28 cellular contexts compared by ENCODE assay signal in genomic region chr19:17908244-17908643, GRCh38. TPM values are rescaled to one million over a fixed set of nuclear protein-coding genes. Genes with fewer than 3 reads are reported as not detected.
DNase-seq lines count a peak whose midpoint lies in the region; ATAC-seq and TF ChIP-seq lines count a peak whose summit lies in the region.
"Had no signal": no experiment of that assay in that cellular context is flagged by ENCODE, and none has a peak within 500 bp of the region (broad histone marks: within the 10 kb centered on the region; RNA-seq: fewer than 3 reads in every experiment).

No MANE protein-coding gene starts in this region.

- no peak overlapping the region for H2BK5ac ChIP-seq in trophoblast cell (ENCODE audit: low read depth, low read length, poor library complexity)

- H3K9me2 ChIP-seq in HCT116 (ENCODE audit: insufficient read depth) = no peaks in the 10 kb centered on the region

- CTCF ChIA-PET in HCT116 (lab: Charles Lee) = no interaction called here
- CTCF ChIA-PET in WTC11 (lab: Charles Lee) = interaction anchor here (1.0 to 1.7 kb wide), 4 partner anchors 24 to 90 kb away, joined by 3 to 23 read pairs (median 4); partner anchors contain the start of genes CCDC124, RPL18A and SLC5A5

- POLR2A ChIA-PET in activated naive CD8-positive, alpha-beta T cell treated with anti-CD3 and anti-CD28 coated beads, Interleukin-2, amount 10 ng/mL, durations not matched to agents 7 days and 5 days (lab: Charles Lee) = no interaction called here
- POLR2A ChIA-PET in HCT116 (lab: Charles Lee) (no interaction called here), WTC11 (lab: Charles Lee) (interaction anchor here (0.6 kb wide), 1 partner anchor 12 kb away, joined by 3 read pairs; no protein-coding TSS in a partner anchor)

- H3K27ac ChIP-seq in HCT116 (ENCODE audit: low read depth, low read length) (no peak overlapping the region), trophoblast cell (ENCODE audit: low read depth, low read length) (no peak overlapping the region)
- H3K27ac ChIP-seq in effector memory CD4-positive, alpha-beta T cell (ENCODE audit: insufficient read depth, low read length, poor library complexity, severe bottlenecking) = no peak overlapping the region
- H3K27ac ChIP-seq: 22Rv1; A549; BLaER1 treated with 17β-estradiol and CSF1 and Interleukin-3, amounts not matched to agents 10 nM and 100 nM; C4-2B had no signal

- H3K18ac ChIP-seq in trophoblast cell (ENCODE audit: low read length) = no peak overlapping the region

- H3K36me3 ChIP-seq in HCT116 (ENCODE audit: control insufficient read depth in 1 of 2, insufficient read depth in 2 of 2, low read length in 2 of 2) (no peaks in the 10 kb centered on the region), trophoblast cell (ENCODE audit: control insufficient read depth in 1 of 2, insufficient read depth in 2 of 2, low read length in 2 of 2) (no peaks in the 10 kb centered on the region)
- H3K36me3 ChIP-seq in effector memory CD4-positive, alpha-beta T cell (ENCODE audit: control insufficient read depth, insufficient read depth, low read length) = no peaks in the 10 kb centered on the region
- H3K36me3 ChIP-seq: BLaER1 treated with 17β-estradiol and CSF1 and Interleukin-3, amounts not matched to agents 10 nM and 100 nM had no signal

- H3K4ac ChIP-seq in trophoblast cell (ENCODE audit: low read depth, low read length) = no peak overlapping the region

- H2AFZ ChIP-seq in HCT116 (ENCODE audit: low read depth, low read length, poor library complexity, severe bottlenecking) (no peak overlapping the region), trophoblast cell (ENCODE audit: insufficient read depth, low read length, poor library complexity) (no peak overlapping the region)

- H4K12ac ChIP-seq in trophoblast cell (ENCODE audit: low read depth, low read length) = no peak overlapping the region

- no peak for TF ChIP-seq POLR2A in HCT116 (IDR thresholded peaks at IDR 0.05; ENCODE audit: borderline replicate concordance, extremely low read depth, insufficient read depth, insufficient read length)

- no peak overlapping the region for H4K8ac ChIP-seq in trophoblast cell (ENCODE audit: low read depth, low read length)

- no peak overlapping the region for H2AK5ac ChIP-seq in trophoblast cell (ENCODE audit: low read length)

- H3K27ac Mint-ChIP-seq in activated naive CD8-positive, alpha-beta T cell treated with anti-CD3 and anti-CD28 coated beads, Interleukin-2, amount 10 ng/mL, durations not matched to agents 7 days and 5 days = peak overlapping the region; percentile 45
- no peak overlapping the region for H3K27ac Mint-ChIP-seq in activated naive CD8-positive, alpha-beta T cell treated with anti-CD3 and anti-CD28 coated beads for 36 hours
- H3K27ac Mint-ChIP-seq in WTC11 = no peak overlapping the region
- H3K27ac Mint-ChIP-seq: B cell; CD4-positive, alpha-beta memory T cell; CD4-positive, CD25-positive, alpha-beta regulatory T cell; CD8-positive, alpha-beta memory T cell had no signal

- H3K9me3 Mint-ChIP-seq in activated naive CD8-positive, alpha-beta T cell treated with anti-CD3 and anti-CD28 coated beads, Interleukin-2, amount 10 ng/mL, durations not matched to agents 7 days and 5 days = no peaks in the 10 kb centered on the region
- H3K9me3 Mint-ChIP-seq in activated naive CD8-positive, alpha-beta T cell treated with anti-CD3 and anti-CD28 coated beads for 36 hours = peaks cover 5% of the 10 kb centered on the region
- H3K9me3 Mint-ChIP-seq in WTC11 = peaks cover 16% of the 10 kb centered on the region

- H3K27me3 ChIP-seq in HCT116 (ENCODE audit: insufficient read depth, low read length) (no peaks in the 10 kb centered on the region), trophoblast cell (ENCODE audit: insufficient read depth, low read length) (no peaks in the 10 kb centered on the region)
- no peaks in the 10 kb centered on the region for H3K27me3 ChIP-seq in effector memory CD4-positive, alpha-beta T cell (replicated peaks; ENCODE audit: control insufficient read depth, insufficient read depth, low read length, poor library complexity, severe bottlenecking)
- H3K27me3 ChIP-seq: BLaER1 treated with 17β-estradiol and CSF1 and Interleukin-3, amounts not matched to agents 10 nM and 100 nM had no signal

- peaks cover 2% of the 10 kb centered on the region for H3K27me3 Mint-ChIP-seq in activated naive CD8-positive, alpha-beta T cell treated with anti-CD3 and anti-CD28 coated beads, Interleukin-2, amount 10 ng/mL, durations not matched to agents 7 days and 5 days
- peaks cover 8% of the 10 kb centered on the region for H3K27me3 Mint-ChIP-seq in activated naive CD8-positive, alpha-beta T cell treated with anti-CD3 and anti-CD28 coated beads for 36 hours
- peaks cover 5% of the 10 kb centered on the region for H3K27me3 Mint-ChIP-seq in WTC11 (ENCODE audit: low read depth)

- H3K4me2 ChIP-seq in HCT116 (ENCODE audit: low read length) (no peak overlapping the region), trophoblast cell (ENCODE audit: low read length) (no peak overlapping the region)
- H3K4me2 ChIP-seq: A549; BLaER1 treated with 17β-estradiol and CSF1 and Interleukin-3, amounts not matched to agents 10 nM and 100 nM had no signal

- BruUV-seq in HCT116 (replicated peaks; lab: Mats Ljungman, UMichigan) = no TSS peak

- H3K4me3 Mint-ChIP-seq in activated naive CD8-positive, alpha-beta T cell treated with anti-CD3 and anti-CD28 coated beads, Interleukin-2, amount 10 ng/mL, durations not matched to agents 7 days and 5 days = no peak overlapping the region
- H3K4me3 Mint-ChIP-seq in activated naive CD8-positive, alpha-beta T cell treated with anti-CD3 and anti-CD28 coated beads for 36 hours = no peak overlapping the region
- no peak overlapping the region for H3K4me3 Mint-ChIP-seq in WTC11
- H3K4me3 Mint-ChIP-seq: B cell; CD4-positive, alpha-beta memory T cell; CD8-positive, alpha-beta memory T cell had no signal

- H3K79me2 ChIP-seq in HCT116 (ENCODE audit: insufficient read depth, low read length) (no peaks in the 10 kb centered on the region), trophoblast cell (ENCODE audit: control insufficient read depth, insufficient read depth, low read length, poor library complexity) (no peaks in the 10 kb centered on the region)

- RAD21 ChIA-PET in HCT116 (lab: Charles Lee; ENCODE audit: low non-redundant PET in 1 of 2, low total read pairs in 2 of 2, uncharacterized antibody in 2 of 2, unreplicated experiment in 2 of 2) = no interaction called here

- H3K4me1 ChIP-seq in HCT116 (ENCODE audit: control insufficient read depth in 1 of 2, insufficient read depth in 2 of 2, low read length in 2 of 2) = peaks cover 7 to 12% of the 10 kb centered on the region in 2 experiments; a peak in 3 of 4 replicates
- no peaks in the 10 kb centered on the region for H3K4me1 ChIP-seq in trophoblast cell (ENCODE audit: control insufficient read depth in 1 of 2, insufficient read depth in 2 of 2, low read length in 2 of 2)
- no peaks in the 10 kb centered on the region for H3K4me1 ChIP-seq in effector memory CD4-positive, alpha-beta T cell (ENCODE audit: control insufficient read depth, insufficient read depth, low read length, poor library complexity, severe bottlenecking)
- H3K4me1 ChIP-seq: A549 had no signal

- H3K9me3 ChIP-seq in HCT116 (ENCODE audit: control insufficient read depth in 1 of 2, insufficient read depth in 1 of 2, low read depth in 1 of 2, low read length in 2 of 2) = no peaks in the 10 kb centered on the region
- peaks cover 8% of the 10 kb centered on the region for H3K9me3 ChIP-seq in trophoblast cell (ENCODE audit: insufficient read depth, low read depth, low read length)
- no peaks in the 10 kb centered on the region for H3K9me3 ChIP-seq in effector memory CD4-positive, alpha-beta T cell (ENCODE audit: control insufficient read depth, low read length)

- no peak for ATAC-seq in activated naive CD8-positive, alpha-beta T cell treated with anti-CD3 and anti-CD28 coated beads, Interleukin-2, amount 10 ng/mL, durations not matched to agents 7 days and 5 days (ENCODE audit: low read depth)
- ATAC-seq in HCT116 = no peak
- ATAC-seq in WTC11 = no peak
- ATAC-seq: A549, GM12878 had no signal

- no peaks in the 10 kb centered on the region for H3K36me3 Mint-ChIP-seq in activated naive CD8-positive, alpha-beta T cell treated with anti-CD3 and anti-CD28 coated beads, Interleukin-2, amount 10 ng/mL, durations not matched to agents 7 days and 5 days
- H3K36me3 Mint-ChIP-seq in activated naive CD8-positive, alpha-beta T cell treated with anti-CD3 and anti-CD28 coated beads for 36 hours = peaks cover 3% of the 10 kb centered on the region
- peaks cover 14% of the 10 kb centered on the region for H3K36me3 Mint-ChIP-seq in WTC11
- H3K36me3 Mint-ChIP-seq: CD4-positive, alpha-beta memory T cell; CD4-positive, CD25-positive, alpha-beta regulatory T cell had no signal

- no peak overlapping the region for H2BK12ac ChIP-seq in trophoblast cell (ENCODE audit: low read length)

- no peak overlapping the region for H3K23ac ChIP-seq in trophoblast cell (ENCODE audit: low read length)

- H3K9ac ChIP-seq in HCT116 (ENCODE audit: low read length) = no peak overlapping the region
- no peak overlapping the region for H3K9ac ChIP-seq in trophoblast cell (ENCODE audit: low read length)
- H3K9ac ChIP-seq: BLaER1 treated with 17β-estradiol and CSF1 and Interleukin-3, amounts not matched to agents 10 nM and 100 nM had no signal

- TF ChIP-seq CTCF in HCT116 (IDR thresholded peaks at IDR 0.05 in 2 of 3, conservative IDR thresholded peaks at IDR 0.05 in 1 of 3; ENCODE audit: borderline replicate concordance in 1 of 3, insufficient read depth in 1 of 3, low read depth in 2 of 3, low read length in 2 of 3) = no peak
- no peak for TF ChIP-seq CTCF in WTC11 (IDR thresholded peaks at IDR 0.05)

- no peaks in the 10 kb centered on the region for H4K20me1 ChIP-seq in HCT116 (ENCODE audit: insufficient read depth)
- H4K20me1 ChIP-seq: BLaER1 treated with 17β-estradiol and CSF1 and Interleukin-3, amounts not matched to agents 10 nM and 100 nM had no signal

- TF ChIP-seq RAD21 in HCT116 (IDR thresholded peaks at IDR 0.05; ENCODE audit: low read depth) = no peak

- no peaks in the 10 kb centered on the region for H3K4me1 Mint-ChIP-seq in activated naive CD8-positive, alpha-beta T cell treated with anti-CD3 and anti-CD28 coated beads, Interleukin-2, amount 10 ng/mL, durations not matched to agents 7 days and 5 days
- no peaks in the 10 kb centered on the region for H3K4me1 Mint-ChIP-seq in activated naive CD8-positive, alpha-beta T cell treated with anti-CD3 and anti-CD28 coated beads for 36 hours
- peaks cover 8% of the 10 kb centered on the region for H3K4me1 Mint-ChIP-seq in WTC11
- H3K4me1 Mint-ChIP-seq: B cell; CD4-positive, alpha-beta memory T cell; CD4-positive, CD25-positive, alpha-beta regulatory T cell; CD8-positive, alpha-beta memory T cell had no signal

- no peak overlapping the region for H4K91ac ChIP-seq in trophoblast cell (ENCODE audit: low read depth, low read length)

- H3K79me1 ChIP-seq in trophoblast cell (ENCODE audit: low read length) = no peaks in the 10 kb centered on the region

- no peak overlapping the region for H3K4me3 ChIP-seq in HCT116 (replicated peaks in 1 of 2; ENCODE audit: low read depth in 1 of 2, low read length in 2 of 2)
- H3K4me3 ChIP-seq in trophoblast cell (ENCODE audit: low read depth, low read length) = no peak overlapping the region
- no peak overlapping the region for H3K4me3 ChIP-seq in effector memory CD4-positive, alpha-beta T cell (ENCODE audit: insufficient read depth, low read depth, low read length, poor library complexity, severe bottlenecking)
- H3K4me3 ChIP-seq: A549; BLaER1 treated with 17β-estradiol and CSF1 and Interleukin-3, amounts not matched to agents 10 nM and 100 nM; GM12878 had no signal

- WGBS in trophoblast cell (ENCODE audit: extremely low coverage, insufficient coverage, insufficient read length) = no CpG with 5 or more reads among the region's 3 CpGs

- DNase-seq in activated naive CD8-positive, alpha-beta T cell treated with anti-CD3 and anti-CD28 coated beads, Interleukin-2, amount 10 ng/mL, durations not matched to agents 7 days and 5 days = no peak
- DNase-seq in activated naive CD8-positive, alpha-beta T cell treated with anti-CD3 and anti-CD28 coated beads for 36 hours = no peak
- DNase-seq in HCT116 (ENCODE audit: low read depth, low spot score) (no peak), WTC11 (ENCODE audit: low spot score) (no peak), trophoblast cell (peak; percentile 47 to 93), CD1c-positive myeloid dendritic cell (ENCODE audit: extremely low spot score) (no peak)
- no peak for DNase-seq in effector memory CD4-positive, alpha-beta T cell
- DNase-seq: AML-193; CD4-positive, alpha-beta memory T cell; CD4-positive, CD25-positive, alpha-beta regulatory T cell; CD8-positive, alpha-beta memory T cell; COR-L47; DMS 273 treated with DMSO at 0.1 percent for 48 hours; DMS153; DMS53; DMS79; DND-41; EL; GDM1 had no signal

- intact Hi-C loops in HCT116 (cut with micrococcal nuclease) = no loop called here

- H2BK120ac ChIP-seq in trophoblast cell (ENCODE audit: insufficient read depth, low read length, poor library complexity) = no peak overlapping the region

- H3K14ac ChIP-seq in trophoblast cell (ENCODE audit: low read length) = no peak overlapping the region

RNA-seq across cellular contexts. Expression of gene CCDC124, which starts 24.6 kb away (rescaled TPM):
- 10 to 100 TPM; 54.2 to 56.4 TPM for total RNA-seq in activated naive CD8-positive, alpha-beta T cell treated with anti-CD3 and anti-CD28 coated beads, Interleukin-2, amount 10 ng/mL, durations not matched to agents 7 days and 5 days
- total RNA-seq in activated naive CD8-positive, alpha-beta T cell treated with anti-CD3 and anti-CD28 coated beads for 36 hours = 100 to 1,000 TPM; 159 to 160 TPM
- total RNA-seq in HCT116 (2021; ENCODE audit: unreplicated experiment) = 177 TPM
- polyA plus RNA-seq in HCT116 (2012) = 194 and 214 TPM in 2 replicates
- total RNA-seq in WTC11 (2021) = 152 to 159 TPM (median 156 TPM) in 3 replicates
- 82.1 and 84.6 TPM in 2 replicates for polyA plus RNA-seq in trophoblast cell (2013)

RNA-seq across cellular contexts. Expression of gene SLC5A5, which starts 36.5 kb away (rescaled TPM):
- 1 to 10 TPM; 1.8 to 2.2 TPM for total RNA-seq in activated naive CD8-positive, alpha-beta T cell treated with anti-CD3 and anti-CD28 coated beads, Interleukin-2, amount 10 ng/mL, durations not matched to agents 7 days and 5 days
- total RNA-seq in activated naive CD8-positive, alpha-beta T cell treated with anti-CD3 and anti-CD28 coated beads for 36 hours = 1 to 10 TPM; 1.5 to 1.7 TPM
- total RNA-seq in HCT116 (2021; ENCODE audit: unreplicated experiment) = 0.59 TPM
- 0.32 and 0.34 TPM in 2 replicates for polyA plus RNA-seq in HCT116 (2012)
- total RNA-seq in WTC11 (2021) = 2.5 TPM in 3 replicates
- 0.01 TPM in 2 replicates for polyA plus RNA-seq in trophoblast cell (2013)
- total RNA-seq: A172, Daoy had no signal
- polyA plus RNA-seq: BJ had no signal

RNA-seq across cellular contexts. Expression of gene RPL18A, which starts 48.5 kb away (rescaled TPM):
- total RNA-seq in activated naive CD8-positive, alpha-beta T cell treated with anti-CD3 and anti-CD28 coated beads, Interleukin-2, amount 10 ng/mL, durations not matched to agents 7 days and 5 days = 1,000 to 10,000 TPM; 2,260 to 2,272 TPM
- total RNA-seq in activated naive CD8-positive, alpha-beta T cell treated with anti-CD3 and anti-CD28 coated beads for 36 hours = 1,000 to 10,000 TPM; 3,144 to 3,196 TPM
- total RNA-seq in HCT116 (2021; ENCODE audit: unreplicated experiment) (3,525 TPM), WTC11 (2021) (2,950 to 3,448 TPM (median 3,445 TPM) in 3 replicates)
- 5,441 and 5,557 TPM in 2 replicates for polyA plus RNA-seq in HCT116 (2012)
- 1,931 and 1,990 TPM in 2 replicates for polyA plus RNA-seq in trophoblast cell (2013)

RNA-seq across cellular contexts. Expression of gene KCNN1, which starts 58.7 kb away (rescaled TPM):
- not detected for total RNA-seq in activated naive CD8-positive, alpha-beta T cell treated with anti-CD3 and anti-CD28 coated beads, Interleukin-2, amount 10 ng/mL, durations not matched to agents 7 days and 5 days
- under 1 TPM in 1 of 2 experiments, not detected in 1; 0.34 TPM for total RNA-seq in activated naive CD8-positive, alpha-beta T cell treated with anti-CD3 and anti-CD28 coated beads for 36 hours
- 0.61 TPM for total RNA-seq in HCT116 (2021; ENCODE audit: unreplicated experiment)
- polyA plus RNA-seq in HCT116 (2012) = 0.46 and 0.68 TPM in 2 replicates
- total RNA-seq in WTC11 (2021) = 15.3 to 18.0 TPM (median 17.2 TPM) in 3 replicates
- 0.31 and 0.48 TPM in 2 replicates for polyA plus RNA-seq in trophoblast cell (2013)
- total RNA-seq: A172; B cell; CD4-positive, alpha-beta memory T cell; CD4-positive, CD25-positive, alpha-beta regulatory T cell had no signal
- polyA plus RNA-seq: CD4-positive, alpha-beta memory T cell; CD4-positive, CD25-positive, alpha-beta regulatory T cell; CD8-positive, alpha-beta memory T cell had no signal

Comparison
In these comparisons a context has a peak if more than half of its experiments do, and no peak if none do; other contexts are left out.
1. DNase-seq: peak in trophoblast cell (2 of 2); none in activated naive CD8-positive, alpha-beta T cell treated with anti-CD3 and anti-CD28 coated beads, Interleukin-2, amount 10 ng/mL, durations not matched to agents 7 days and 5 days (single experiment), activated naive CD8-positive, alpha-beta T cell treated with anti-CD3 and anti-CD28 coated beads for 36 hours (single experiment), HCT116 (single experiment), WTC11 (single experiment), CD1c-positive myeloid dendritic cell (single experiment) and effector memory CD4-positive, alpha-beta T cell (0 of 3).